23 cellular contexts compared by ENCODE assay signal in the genomic region with DNA sequence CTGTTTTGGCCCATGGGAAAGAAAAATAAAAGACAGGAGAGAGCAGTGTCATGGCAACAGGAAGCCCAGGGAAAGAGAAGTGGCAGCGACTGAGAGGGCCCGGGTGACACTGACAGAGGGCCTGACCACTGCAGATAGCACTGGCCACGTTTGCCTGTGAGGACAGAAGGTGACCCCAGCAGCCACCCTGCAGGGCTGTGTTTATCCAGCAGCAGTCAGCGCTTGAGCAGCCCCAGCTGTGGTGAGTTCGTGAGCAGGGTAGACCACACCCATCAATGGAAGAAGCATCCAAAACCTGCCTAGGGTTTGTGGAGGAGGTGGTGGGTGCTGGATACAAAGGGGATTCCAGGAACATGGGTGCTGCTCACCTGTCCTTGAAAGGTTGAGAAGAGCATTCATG.
"Had no signal": no experiment of that assay in that cellular context is flagged by ENCODE, and none has a peak within 500 bp of the region (broad histone marks: within the 10 kb centered on the region; RNA-seq: fewer than 3 reads in every experiment).

No MANE protein-coding gene starts in this region.

- H3K9me3 Mint-ChIP-seq: endodermal cell had no signal

- H3K27me3 ChIP-seq: colonic mucosa, foreskin keratinocyte, gastroesophageal sphincter, heart right ventricle, left lung had no signal

- H3K27ac ChIP-seq: colonic mucosa, epithelial cell of prostate, foreskin keratinocyte, gastroesophageal sphincter, heart right ventricle, left lung, lower lobe of right lung had no signal

- H3K27ac Mint-ChIP-seq: dendritic cell treated with granulocyte-macrophage colony-stimulating factor and Interleukin-4, amounts not matched to agents 40 ng/mL and 50 ng/mL, for 4 days; effector memory CD8-positive, alpha-beta T cell; endodermal cell; mesothelial cell of epicardium; naive B cell; naive thymus-derived CD8-positive, alpha-beta T cell had no signal

- H3K36me3 Mint-ChIP-seq: naive B cell; naive thymus-derived CD8-positive, alpha-beta T cell had no signal

- DNase-seq: colonic mucosa; cortex of kidney; effector CD8-positive, alpha-beta T cell; effector memory CD8-positive, alpha-beta T cell; endodermal cell; erythroblast; foreskin keratinocyte; head of caudate nucleus; heart right ventricle; hippocampal formation; left cardiac atrium; left ventricle myocardium superior; lower lobe of right lung; mesenchymal stem cell; mucosa of descending colon; naive B cell; naive thymus-derived CD8-positive, alpha-beta T cell had no signal

- H3K4me3 Mint-ChIP-seq: dendritic cell treated with granulocyte-macrophage colony-stimulating factor and Interleukin-4, amounts not matched to agents 40 ng/mL and 50 ng/mL, for 4 days; effector memory CD8-positive, alpha-beta T cell; endodermal cell; mesothelial cell of epicardium; naive B cell; naive thymus-derived CD8-positive, alpha-beta T cell had no signal

- H3K9me3 ChIP-seq: colonic mucosa, gastroesophageal sphincter, heart right ventricle, lower lobe of right lung, mucosa of descending colon had no signal

- ATAC-seq: effector memory CD8-positive, alpha-beta T cell; esophagus mucosa; foreskin keratinocyte; gastroesophageal sphincter; heart right ventricle; left cardiac atrium; left lung; left ventricle myocardium superior; mucosa of descending colon; naive thymus-derived CD8-positive, alpha-beta T cell had no signal

- H3K4me1 Mint-ChIP-seq: endodermal cell; naive B cell; naive thymus-derived CD8-positive, alpha-beta T cell had no signal

- H3K4me1 ChIP-seq: colonic mucosa, foreskin keratinocyte, gastroesophageal sphincter, heart right ventricle, left lung, lower lobe of right lung had no signal

- H3K4me3 ChIP-seq: colonic mucosa, gastroesophageal sphincter, heart right ventricle, left lung, lower lobe of right lung, mucosa of descending colon had no signal

- H3K36me3 ChIP-seq: colonic mucosa, gastroesophageal sphincter, heart right ventricle, left lung, lower lobe of right lung had no signal

- H3K27me3 Mint-ChIP-seq: dendritic cell treated with granulocyte-macrophage colony-stimulating factor and Interleukin-4, amounts not matched to agents 40 ng/mL and 50 ng/mL, for 4 days; effector memory CD8-positive, alpha-beta T cell; naive B cell; naive thymus-derived CD8-positive, alpha-beta T cell had no signal
